In genomic region chr22:47627561-47628253, GRCh38 we compare ENCODE assay signal across 1 cellular context.
TF ChIP-seq lines count a peak whose summit lies in the region.

No MANE protein-coding gene starts in this region.

TF ChIP-seq in WTC11, 78 proteins besides CTCF, POLR2A, EP300 and RAD21 (continued from another document):
- TF ChIP-seq IRF1 (CRISPR knock-in tag; IDR thresholded peaks at IDR 0.05) (no peak), ZNF512 (CRISPR knock-in tag; IDR thresholded peaks at IDR 0.05; ENCODE audit: borderline replicate concordance) (no peak), JUN (CRISPR knock-in tag; IDR thresholded peaks at IDR 0.05) (no peak), ZNF532 (CRISPR knock-in tag; IDR thresholded peaks at IDR 0.05; ENCODE audit: borderline replicate concordance) (no peak), RELA (CRISPR knock-in tag; IDR thresholded peaks at IDR 0.05; ENCODE audit: borderline replicate concordance) (no peak), EMX1 (CRISPR knock-in tag; IDR thresholded peaks at IDR 0.05) (no peak)
